ENCODE assay signal across 21 cellular contexts in the genomic region with DNA sequence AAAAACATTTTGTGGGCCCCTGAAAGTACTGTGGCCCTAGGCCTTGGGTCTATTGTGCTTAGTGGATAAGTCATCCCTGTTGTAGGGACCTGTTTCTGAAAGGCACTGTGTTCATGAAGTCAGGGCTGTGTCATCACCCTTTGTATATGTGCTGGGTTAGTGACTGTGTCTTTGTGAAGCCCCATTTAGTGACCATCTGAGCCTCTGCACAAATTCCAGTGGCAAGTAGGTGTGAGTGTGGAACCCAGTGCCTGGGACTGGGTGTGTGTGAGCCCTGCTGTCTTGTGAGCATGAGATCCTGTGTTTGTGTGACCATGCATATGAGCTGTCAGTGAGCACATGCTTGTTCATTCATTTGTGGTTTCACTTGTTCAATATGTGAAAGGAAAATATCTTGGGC. TPM values are rescaled to one million over a fixed set of nuclear protein-coding genes. Genes with fewer than 3 reads are reported as not detected.
DNase-seq lines count a peak whose midpoint lies in the region; ATAC-seq, FAIRE-seq and TF ChIP-seq lines count a peak whose summit lies in the region.
"Had no signal": no experiment of that assay in that cellular context is flagged by ENCODE, and none has a peak within 500 bp of the region (broad histone marks: within the 10 kb centered on the region; RNA-seq: fewer than 3 reads in every experiment).

No MANE protein-coding gene starts in this region.

- H3K9me3 Mint-ChIP-seq in activated naive CD8-positive, alpha-beta T cell treated with anti-CD3 and anti-CD28 coated beads, Interleukin-2, amount 50 U/mL, for 24 hours, result no peaks in the 10 kb centered on the region
- peaks cover 1% of the 10 kb centered on the region for H3K9me3 Mint-ChIP-seq in activated naive CD8-positive, alpha-beta T cell treated with anti-CD3 and anti-CD28 coated beads for 36 hours
- peaks cover 47% of the 10 kb centered on the region for H3K9me3 Mint-ChIP-seq in endodermal cell
- H3K9me3 Mint-ChIP-seq in CD8-positive, alpha-beta memory T cell, result no peaks in the 10 kb centered on the region
- H3K9me3 Mint-ChIP-seq: activated T-helper 1 cell treated with anti-CD3 and anti-CD28 coated beads, Interleukin-12 subunit alpha, Interleukin-12 subunit beta, Interleukin-2, Interleukin-4 antibody, amounts not matched to agents 30 ng/mL and 10 ng/mL and 1 ng/mL, durations not matched to agents 14 hours and 24 hours and 36 hours; CD4-positive, CD25-positive, alpha-beta regulatory T cell had no signal

- peak; percentile 48 for ATAC-seq in activated naive CD8-positive, alpha-beta T cell treated with anti-CD3 and anti-CD28 coated beads, Interleukin-2, amount 50 U/mL, for 24 hours
- ATAC-seq: left lobe of liver had no signal

- H4K20me1 ChIP-seq in osteoblast (ENCODE audit: insufficient read depth, low read length), result no peaks in the 10 kb centered on the region

- H3K4me1 ChIP-seq in endodermal cell (ENCODE audit: control insufficient read depth, insufficient read depth, low read length) (peaks cover 3% of the 10 kb centered on the region), osteoblast (ENCODE audit: insufficient read depth, low read length) (peaks cover 11% of the 10 kb centered on the region)
- peaks cover 11% of the 10 kb centered on the region for H3K4me1 ChIP-seq in CD8-positive, alpha-beta memory T cell (ENCODE audit: insufficient read depth, low read length)

- POLR2A ChIA-PET in CD8-positive, alpha-beta memory T cell (lab: Charles Lee), result interaction anchor here (0.6 to 1.4 kb wide), 2 partner anchors 12 to 491 kb away, joined by 3 read pairs; a partner anchor contains a TSS

- no peaks in the 10 kb centered on the region for H3K27me3 Mint-ChIP-seq in activated naive CD8-positive, alpha-beta T cell treated with anti-CD3 and anti-CD28 coated beads, Interleukin-2, amount 50 U/mL, for 24 hours
- no peaks in the 10 kb centered on the region for H3K27me3 Mint-ChIP-seq in activated naive CD8-positive, alpha-beta T cell treated with anti-CD3 and anti-CD28 coated beads for 36 hours
- H3K27me3 Mint-ChIP-seq in endodermal cell (ENCODE audit: insufficient read depth), result no peaks in the 10 kb centered on the region
- H3K27me3 Mint-ChIP-seq in CD8-positive, alpha-beta memory T cell, result peaks cover 0 to 3% of the 10 kb centered on the region in 2 donors
- H3K27me3 Mint-ChIP-seq: CD4-positive, CD25-positive, alpha-beta regulatory T cell had no signal

- H3K36me3 Mint-ChIP-seq in activated naive CD8-positive, alpha-beta T cell treated with anti-CD3 and anti-CD28 coated beads, Interleukin-2, amount 50 U/mL, for 24 hours (ENCODE audit: low read depth), result peaks cover 5% of the 10 kb centered on the region
- no peaks in the 10 kb centered on the region for H3K36me3 Mint-ChIP-seq in activated naive CD8-positive, alpha-beta T cell treated with anti-CD3 and anti-CD28 coated beads for 36 hours
- peaks cover 2% of the 10 kb centered on the region for H3K36me3 Mint-ChIP-seq in endodermal cell (ENCODE audit: low read depth)
- no peaks in the 10 kb centered on the region for H3K36me3 Mint-ChIP-seq in CD8-positive, alpha-beta memory T cell
- H3K36me3 Mint-ChIP-seq: CD4-positive, CD25-positive, alpha-beta regulatory T cell had no signal

- no peak overlapping the region for H3K9ac ChIP-seq in endodermal cell (ENCODE audit: extremely low read depth, low read length, poor library complexity, severe bottlenecking)
- H3K9ac ChIP-seq: KMS-11 had no signal

- FAIRE-seq in HTR-8/SVneo (lab: Jason Lieb, UNC), result peak; percentile 26

- H3K36me3 ChIP-seq in endodermal cell (ENCODE audit: control insufficient read depth, insufficient read depth, low read length) (no peaks in the 10 kb centered on the region), osteoblast (ENCODE audit: insufficient read depth, low read length) (no peaks in the 10 kb centered on the region)
- H3K36me3 ChIP-seq in CD8-positive, alpha-beta memory T cell (ENCODE audit: insufficient read depth, low read length), result no peaks in the 10 kb centered on the region

- no peak overlapping the region for H3K27ac Mint-ChIP-seq in activated naive CD8-positive, alpha-beta T cell treated with anti-CD3 and anti-CD28 coated beads, Interleukin-2, amount 50 U/mL, for 24 hours
- H3K27ac Mint-ChIP-seq in activated naive CD8-positive, alpha-beta T cell treated with anti-CD3 and anti-CD28 coated beads for 36 hours, result no peak overlapping the region
- no peak overlapping the region for H3K27ac Mint-ChIP-seq in endodermal cell
- H3K27ac Mint-ChIP-seq in CD8-positive, alpha-beta memory T cell, result peak overlapping the region in 3 of 8 donors; percentile 52 to 56 (median 54)
- H3K27ac Mint-ChIP-seq: activated T-helper 1 cell treated with anti-CD3 and anti-CD28 coated beads, Interleukin-12 subunit alpha, Interleukin-12 subunit beta, Interleukin-2, Interleukin-4 antibody, amounts not matched to agents 30 ng/mL and 10 ng/mL and 1 ng/mL, durations not matched to agents 14 hours and 24 hours and 36 hours had no signal

- H3K27ac ChIP-seq in endodermal cell (ENCODE audit: low read depth, low read length) (no peak overlapping the region), osteoblast (ENCODE audit: low read depth, low read length) (no peak overlapping the region)
- no peak overlapping the region for H3K27ac ChIP-seq in CD8-positive, alpha-beta memory T cell (ENCODE audit: low read depth, low read length)
- H3K27ac ChIP-seq: KMS-11 had no signal

- no peak overlapping the region for H3K4me3 ChIP-seq in endodermal cell (ENCODE audit: low read length)
- no peak overlapping the region for H3K4me3 ChIP-seq in osteoblast (ENCODE audit: insufficient read depth, low read length)
- no peak overlapping the region for H3K4me3 ChIP-seq in CD8-positive, alpha-beta memory T cell (ENCODE audit: low read length)

- no peaks in the 10 kb centered on the region for H3K27me3 ChIP-seq in endodermal cell (ENCODE audit: control insufficient read depth, insufficient read depth, low read length, poor library complexity, severe bottlenecking)
- no peaks in the 10 kb centered on the region for H3K27me3 ChIP-seq in osteoblast (ENCODE audit: insufficient read depth, low read length)
- H3K27me3 ChIP-seq in CD8-positive, alpha-beta memory T cell (ENCODE audit: insufficient read depth, low read length, poor library complexity, severe bottlenecking), result no peaks in the 10 kb centered on the region

- CTCF ChIA-PET in CD8-positive, alpha-beta memory T cell (lab: Charles Lee), result no interaction called here

- H3K4me3 Mint-ChIP-seq in activated naive CD8-positive, alpha-beta T cell treated with anti-CD3 and anti-CD28 coated beads, Interleukin-2, amount 50 U/mL, for 24 hours, result no peak overlapping the region
- H3K4me3 Mint-ChIP-seq in activated naive CD8-positive, alpha-beta T cell treated with anti-CD3 and anti-CD28 coated beads for 36 hours, result no peak overlapping the region
- H3K4me3 Mint-ChIP-seq in endodermal cell, result no peak overlapping the region
- no peak overlapping the region for H3K4me3 Mint-ChIP-seq in CD8-positive, alpha-beta memory T cell
- H3K4me3 Mint-ChIP-seq: activated T-helper 1 cell treated with anti-CD3 and anti-CD28 coated beads, Interleukin-12 subunit alpha, Interleukin-12 subunit beta, Interleukin-2, Interleukin-4 antibody, amounts not matched to agents 30 ng/mL and 10 ng/mL and 1 ng/mL, durations not matched to agents 14 hours and 24 hours and 36 hours; CD4-positive, CD25-positive, alpha-beta regulatory T cell had no signal

- no peaks in the 10 kb centered on the region for H3K79me2 ChIP-seq in osteoblast (ENCODE audit: insufficient read depth, low read length)

- H3K4me1 Mint-ChIP-seq in activated naive CD8-positive, alpha-beta T cell treated with anti-CD3 and anti-CD28 coated beads, Interleukin-2, amount 50 U/mL, for 24 hours, result peaks cover 19% of the 10 kb centered on the region
- peaks cover 17% of the 10 kb centered on the region for H3K4me1 Mint-ChIP-seq in activated naive CD8-positive, alpha-beta T cell treated with anti-CD3 and anti-CD28 coated beads for 36 hours
- H3K4me1 Mint-ChIP-seq in endodermal cell, result peaks cover 16% of the 10 kb centered on the region
- H3K4me1 Mint-ChIP-seq in CD8-positive, alpha-beta memory T cell, result peaks cover 9 to 23% (median 10%) of the 10 kb centered on the region in 3 donors

- no peak overlapping the region for H2AFZ ChIP-seq in osteoblast (ENCODE audit: low read length)

- H3K9me3 ChIP-seq in endodermal cell (ENCODE audit: control insufficient read depth, low read length), result peaks cover 27% of the 10 kb centered on the region
- H3K9me3 ChIP-seq in osteoblast (ENCODE audit: low read depth, low read length), result peaks cover 3% of the 10 kb centered on the region
- no peaks in the 10 kb centered on the region for H3K9me3 ChIP-seq in CD8-positive, alpha-beta memory T cell (ENCODE audit: low read length)

- peak; percentile 2 for DNase-seq in activated naive CD8-positive, alpha-beta T cell treated with anti-CD3 and anti-CD28 coated beads, Interleukin-2, amount 50 U/mL, for 24 hours
- DNase-seq in activated naive CD8-positive, alpha-beta T cell treated with anti-CD3 and anti-CD28 coated beads for 36 hours, result no peak
- DNase-seq in HTR-8/SVneo (ENCODE audit: insufficient read length, low spot score) (no peak), endodermal cell (peak; percentile 29), osteoblast (ENCODE audit: insufficient read length, low spot score, missing footprints) (peak; percentile 87), NCI-H2107 (lab: John Stamatoyannopoulos, UW) (no peak), activated gamma-delta T cell treated with Interleukin-2 at 50 U/mL for 16 hours (no peak)
- DNase-seq in CD8-positive, alpha-beta memory T cell, result no peak
- DNase-seq: activated CD4-positive, alpha-beta T cell treated with anti-CD3 and anti-CD28 coated beads, Interleukin-2, amount 50 U/mL, for 48 hours; CD4-positive, CD25-positive, alpha-beta regulatory T cell; dermis blood vessel endothelial cell; DMS79; glutamatergic neuron; NCI-H1092; NCI-H2081 treated with DMSO at 0.1 percent for 48 hours; NCI-H510A; stimulated activated CD4-positive, alpha-beta T cell treated with anti-CD3 and anti-CD28 coated beads, Interleukin-12 subunit alpha, Interleukin-12 subunit beta, amount 100 ng/mL, for 4 hours had no signal

- H3K4me2 ChIP-seq in osteoblast (ENCODE audit: insufficient read depth, low read length), result no peak overlapping the region
- H3K4me2 ChIP-seq: KMS-11 had no signal

- no peak for TF ChIP-seq CTCF in endodermal cell (conservative IDR thresholded peaks at IDR 0.05)
- no peak for TF ChIP-seq CTCF in osteoblast (IDR thresholded peaks at IDR 0.05; ENCODE audit: extremely low read depth, low read depth, low read length)

RNA-seq across cellular contexts. Expression of a gene that starts 1.2 kb away (rescaled TPM):
- under 1 TPM in 1 of 2 experiments, not detected in 1; 0.35 TPM for total RNA-seq in activated naive CD8-positive, alpha-beta T cell treated with anti-CD3 and anti-CD28 coated beads for 36 hours
- 1 to 10 TPM in 1 of 2 donors, under 1 TPM in 1; 0.92 to 1.8 TPM for total RNA-seq in endodermal cell
- polyA plus RNA-seq in endodermal cell (2013, experiment 1 of 2), result 1.8 TPM
- 1.3 TPM for polyA plus RNA-seq in endodermal cell (2013, experiment 2 of 2)
- total RNA-seq in osteoblast, result under 0.01 and 0.59 TPM in 2 replicates
- under 1 TPM in 1 of 2 experiments, not detected in 1; 0.13 TPM for total RNA-seq in CD8-positive, alpha-beta memory T cell
- 0.81 TPM for polyA plus RNA-seq in CD8-positive, alpha-beta memory T cell
- total RNA-seq: mononuclear cell had no signal

RNA-seq across cellular contexts. Expression of a gene that starts 5.4 kb away (rescaled TPM):
- 1 to 10 TPM; 6.0 to 6.8 TPM for total RNA-seq in activated naive CD8-positive, alpha-beta T cell treated with anti-CD3 and anti-CD28 coated beads for 36 hours
- total RNA-seq in endodermal cell (1 to 10 TPM; 2.6 to 3.3 TPM), osteoblast (1.8 and 4.1 TPM in 2 replicates)
- polyA plus RNA-seq in endodermal cell (2013, experiment 1 of 2), result 4.1 TPM
- 3.9 TPM for polyA plus RNA-seq in endodermal cell (2013, experiment 2 of 2)
- 1 to 10 TPM; 7.7 to 8.4 TPM for total RNA-seq in CD8-positive, alpha-beta memory T cell
- 3.6 TPM for polyA plus RNA-seq in CD8-positive, alpha-beta memory T cell

RNA-seq across cellular contexts. Expression of a gene that starts 5.4 kb away (rescaled TPM):
- total RNA-seq in activated naive CD8-positive, alpha-beta T cell treated with anti-CD3 and anti-CD28 coated beads for 36 hours, result 10 to 100 TPM; 16.3 to 16.7 TPM
- 10 to 100 TPM in 1 of 2 donors, 1 to 10 TPM in 1; 9.7 to 12.8 TPM for total RNA-seq in endodermal cell
- 19.7 TPM for polyA plus RNA-seq in endodermal cell (2013, experiment 1 of 2)
- polyA plus RNA-seq in endodermal cell (2013, experiment 2 of 2), result 17.0 TPM
- total RNA-seq in osteoblast, result 6.5 and 8.0 TPM in 2 replicates
- total RNA-seq in CD8-positive, alpha-beta memory T cell, result 10 to 100 TPM; 17.3 to 18.3 TPM
- 19.3 TPM for polyA plus RNA-seq in CD8-positive, alpha-beta memory T cell

RNA-seq across cellular contexts. Expression of a gene that starts 12.4 kb away (rescaled TPM):
- 100 to 1,000 TPM; 177 to 182 TPM for total RNA-seq in activated naive CD8-positive, alpha-beta T cell treated with anti-CD3 and anti-CD28 coated beads for 36 hours
- total RNA-seq in endodermal cell (10 to 100 TPM; 56.6 to 70.9 TPM), osteoblast (60.4 and 65.1 TPM in 2 replicates)
- polyA plus RNA-seq in endodermal cell (2013, experiment 1 of 2), result 42.4 TPM
- 35.6 TPM for polyA plus RNA-seq in endodermal cell (2013, experiment 2 of 2)
- 100 to 1,000 TPM; 191 to 192 TPM for total RNA-seq in CD8-positive, alpha-beta memory T cell
- 66.8 TPM for polyA plus RNA-seq in CD8-positive, alpha-beta memory T cell

RNA-seq across cellular contexts. Expression of a gene that starts 17.9 kb away (rescaled TPM):
- total RNA-seq in activated naive CD8-positive, alpha-beta T cell treated with anti-CD3 and anti-CD28 coated beads for 36 hours, result 1 to 10 TPM; 6.5 to 6.8 TPM
- total RNA-seq in endodermal cell (10 to 100 TPM; 55.3 to 61.1 TPM), osteoblast (32.9 and 34.2 TPM in 2 replicates)
- 81.6 TPM for polyA plus RNA-seq in endodermal cell (2013, experiment 1 of 2)
- 80.6 TPM for polyA plus RNA-seq in endodermal cell (2013, experiment 2 of 2)
- total RNA-seq in CD8-positive, alpha-beta memory T cell, result 10 to 100 TPM; 13.7 to 13.9 TPM
- polyA plus RNA-seq in CD8-positive, alpha-beta memory T cell, result 10.8 TPM

Comparison
In these comparisons a context has a peak if more than half of its experiments do, and no peak if none do; other contexts are left out.
1. DNase-seq: peak in activated naive CD8-positive, alpha-beta T cell treated with anti-CD3 and anti-CD28 coated beads, Interleukin-2, amount 50 U/mL, for 24 hours (single experiment), endodermal cell (single experiment) and osteoblast (single experiment); none in activated naive CD8-positive, alpha-beta T cell treated with anti-CD3 and anti-CD28 coated beads for 36 hours (single experiment), HTR-8/SVneo (single experiment), NCI-H2107 (single experiment), CD8-positive, alpha-beta memory T cell (0 of 5) and activated gamma-delta T cell treated with Interleukin-2 at 50 U/mL for 16 hours (single experiment).